8 cellular contexts compared by ENCODE assay signal in genomic region chr13:75326173-75327131, GRCh38.
DNase-seq lines count a peak whose midpoint lies in the region; ATAC-seq and TF ChIP-seq lines count a peak whose summit lies in the region.

No MANE protein-coding gene starts in this region.

- no peak for TF ChIP-seq RAD21 in Ishikawa (IDR thresholded peaks at IDR 0.05; ENCODE audit: low read depth)

- no peak for TF ChIP-seq CTCF in RWPE1 (conservative IDR thresholded peaks at IDR 0.05; ENCODE audit: low read depth)

- POLR2A ChIA-PET in RWPE1 (lab: Yijun Ruan, JAX; ENCODE audit: low non-redundant PET): no interaction called here

- peak overlapping the region; percentile 93 for H3K4me3 Mint-ChIP-seq in activated T-cell treated with anti-CD3 and anti-CD28 coated beads, Interleukin-2, amount 50 U/mL, for 4 hours

- no peak for TF ChIP-seq EP300 in Ishikawa (IDR thresholded peaks at IDR 0.05; ENCODE audit: borderline replicate concordance)

- CTCF ChIA-PET in RWPE1 (lab: Yijun Ruan, JAX): interaction anchor here (0.6 to 0.7 kb wide), 2 partner anchors 101 to 1114 kb away, joined by 3 to 4 read pairs; no protein-coding TSS in a partner anchor

- H3K27me3 Mint-ChIP-seq in activated T-cell treated with anti-CD3 and anti-CD28 coated beads, Interleukin-2, amount 50 U/mL, for 4 hours (ENCODE audit: low read depth): no peaks in the 10 kb centered on the region

- intact Hi-C loops in left ventricle myocardium superior (cut with micrococcal nuclease): no loop called here

- ATAC-seq in GM21423 (IDR thresholded peaks at IDR 0.05; ENCODE audit: unreplicated experiment) (peak; percentile 95), left ventricle myocardium superior (peak; percentile 81)
- ATAC-seq in activated T-cell treated with anti-CD3 and anti-CD28 coated beads, Interleukin-2, amount 50 U/mL, for 4 hours: peak; percentile 85

- peak; percentile 58 for DNase-seq in CD1c-positive myeloid dendritic cell (ENCODE audit: extremely low spot score)
- peak; percentile 41 for DNase-seq in activated T-cell treated with anti-CD3 and anti-CD28 coated beads, Interleukin-2, amount 50 U/mL, for 4 hours
- DNase-seq in left ventricle myocardium superior: no peak
- DNase-seq in stimulated activated CD8-positive, alpha-beta memory T cell treated with anti-CD3 and anti-CD28 coated beads, Interleukin-15, amount 100 ng/mL, for 24 hours (ENCODE audit: low read depth): peak; percentile 26
- DNase-seq in RWPE1 (ENCODE audit: low spot score): no peak
- no peak for DNase-seq in NCI-H82 (lab: John Stamatoyannopoulos, UW)

- H3K36me3 Mint-ChIP-seq in activated T-cell treated with anti-CD3 and anti-CD28 coated beads, Interleukin-2, amount 50 U/mL, for 4 hours (ENCODE audit: insufficient read depth): peaks cover 2% of the 10 kb centered on the region

- peaks cover 38% of the 10 kb centered on the region for H3K4me1 Mint-ChIP-seq in activated T-cell treated with anti-CD3 and anti-CD28 coated beads, Interleukin-2, amount 50 U/mL, for 4 hours (ENCODE audit: low read depth)

- no peak overlapping the region for H3K27ac ChIP-seq in RWPE1

- no peaks in the 10 kb centered on the region for H3K9me3 Mint-ChIP-seq in activated T-cell treated with anti-CD3 and anti-CD28 coated beads, Interleukin-2, amount 50 U/mL, for 4 hours

TF ChIP-seq in Ishikawa, 13 proteins besides CTCF, POLR2A, EP300 and RAD21:
- TF ChIP-seq TEAD4 (IDR thresholded peaks at IDR 0.05): 0 out of 2 replicates have a peak, but pooled peaks have one; percentile 22
- TF ChIP-seq, protein P1, sequence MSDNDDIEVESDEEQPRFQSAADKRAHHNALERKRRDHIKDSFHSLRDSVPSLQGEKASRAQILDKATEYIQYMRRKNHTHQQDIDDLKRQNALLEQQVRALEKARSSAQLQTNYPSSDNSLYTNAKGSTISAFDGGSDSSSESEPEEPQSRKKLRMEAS (IDR thresholded peaks at IDR 0.05): no peak

Comparison
In these comparisons a context has a peak if more than half of its experiments do, and no peak if none do; other contexts are left out.
1. DNase-seq: peak in CD1c-positive myeloid dendritic cell (single experiment), activated T-cell treated with anti-CD3 and anti-CD28 coated beads, Interleukin-2, amount 50 U/mL, for 4 hours (single experiment) and stimulated activated CD8-positive, alpha-beta memory T cell treated with anti-CD3 and anti-CD28 coated beads, Interleukin-15, amount 100 ng/mL, for 24 hours (single experiment); none in left ventricle myocardium superior (single experiment), RWPE1 (single experiment) and NCI-H82 (single experiment).
2. Peak in every context shown above with its lines, with median percentiles within 50 percentile points of each other: ATAC-seq.